In genomic region chr5:132063090-132063911, GRCh38 we compare ENCODE assay signal across 8 cellular contexts. TPM values are rescaled to one million over a fixed set of nuclear protein-coding genes. Genes with fewer than 3 reads are reported as not detected.
DNase-seq lines count a peak whose midpoint lies in the region; ATAC-seq and TF ChIP-seq lines count a peak whose summit lies in the region.

No MANE protein-coding gene starts in this region.

- TF ChIP-seq CTCF in AG04449 (IDR thresholded peaks at IDR 0.05; ENCODE audit: insufficient read depth, low read length, missing control alignments) (peak; percentile 97), GM13976 (IDR thresholded peaks at IDR 0.05; ENCODE audit: borderline replicate concordance, control extremely low read depth, extremely low read depth, insufficient read depth, missing control alignments) (peak; percentile 94), PC-3 (conservative IDR thresholded peaks at IDR 0.05; ENCODE audit: low read depth, low read length) (peak; percentile 87), fibroblast of mammary gland (conservative IDR thresholded peaks at IDR 0.05; ENCODE audit: control insufficient read depth, insufficient read depth, low read depth, low read length) (peak; percentile 96), neural crest cell (conservative IDR thresholded peaks at IDR 0.05) (peak; percentile 87)

- H3K9me2 ChIP-seq in PC-3 (replicated peaks; ENCODE audit: low read length) = no peaks in the 10 kb centered on the region

- H3K4me3 ChIP-seq in AG04449 (ENCODE audit: low read depth, low read length) = no peak overlapping the region
- no peak overlapping the region for H3K4me3 ChIP-seq in PC-3 (ENCODE audit: low read length)
- no peak overlapping the region for H3K4me3 ChIP-seq in fibroblast of mammary gland (ENCODE audit: control insufficient read depth, low read depth, low read length)

- H3K36me3 ChIP-seq in PC-3 (ENCODE audit: low read depth, low read length) = no peaks in the 10 kb centered on the region

- H3K4me1 Mint-ChIP-seq in neural crest cell = peaks cover 4% of the 10 kb centered on the region

- H4K20me1 ChIP-seq in PC-3 (ENCODE audit: low read length) = no peaks in the 10 kb centered on the region

- H3K27ac ChIP-seq in PC-3 (ENCODE audit: low read length) = no peak overlapping the region

- no peaks in the 10 kb centered on the region for H3K9me3 Mint-ChIP-seq in neural crest cell

- H3K27me3 ChIP-seq in PC-3 (ENCODE audit: low read length) = no peaks in the 10 kb centered on the region

- H3F3A ChIP-seq in PC-3 (ENCODE audit: low read length, unreplicated experiment) = no peaks in the 10 kb centered on the region

- BruUV-seq in PC-3 (replicated peaks; lab: Mats Ljungman, UMichigan) = no TSS peak

- intact Hi-C loops in PC-3 (cut with micrococcal nuclease) = loop anchor here (5.0 kb wide), 1 partner anchor 641 kb away; no protein-coding TSS in a partner anchor

- no peaks in the 10 kb centered on the region for H3K36me3 Mint-ChIP-seq in neural crest cell (ENCODE audit: low read depth)

- no peak overlapping the region for H2AFZ ChIP-seq in PC-3 (ENCODE audit: low read length)

- ATAC-seq in HG03103 (IDR thresholded peaks at IDR 0.05; ENCODE audit: low read depth, unreplicated experiment) (peak; percentile 51), PC-3 (peak; percentile 49)

- no peak overlapping the region for H3K4me3 Mint-ChIP-seq in neural crest cell

- peaks cover 9% of the 10 kb centered on the region for H3K4me1 ChIP-seq in PC-3 (ENCODE audit: insufficient read depth, low read length)

- no peaks in the 10 kb centered on the region for H3K9me3 ChIP-seq in PC-3 (ENCODE audit: low read length)

- no peak overlapping the region for H3K9ac ChIP-seq in PC-3 (ENCODE audit: low read length)

- H3K79me2 ChIP-seq in PC-3 (ENCODE audit: low read length) = no peaks in the 10 kb centered on the region

- CTCF ChIA-PET in AG04449 (lab: Yijun Ruan, JAX) = interaction anchor here (0.6 to 9.3 kb wide), 50 partner anchors 9 to 1192 kb away, joined by 3 to 111 read pairs (median 5); partner anchors contain the start of genes CSF2 and FNIP1
- CTCF ChIA-PET in PC-3 (lab: Charles Lee) = no interaction called here

- DNase-seq in AG04449 (ENCODE audit: low read depth, low spot score) = no peak
- peak; percentile 82 for DNase-seq in GM13976 (ENCODE audit: low spot score)
- peak; percentile 64 for DNase-seq in PC-3
- DNase-seq in activated T-cell treated with anti-CD3 and anti-CD28 coated beads, Interleukin-2, amount 50 U/mL, for 1 hour = peak; percentile 83
- peak; percentile 71 for DNase-seq in fibroblast of mammary gland (ENCODE audit: low read depth)
- DNase-seq in neural crest cell (ENCODE audit: low read depth, low spot score) = peak; percentile 89
- peak; percentile 79 for DNase-seq in superior temporal gyrus (ENCODE audit: extremely low spot score)

- no peak overlapping the region for H3K4me2 ChIP-seq in PC-3 (ENCODE audit: low read length)

- POLR2A ChIA-PET in AG04449 (lab: Yijun Ruan, JAX) (no interaction called here), PC-3 (lab: Charles Lee; ENCODE audit: unreplicated experiment) (no interaction called here)

- in situ Hi-C loops in GM13976 (cut with MboI; ENCODE audit: low sequenced_read_pairs, unreplicated experiment) = no loop called here

- H3K27me3 Mint-ChIP-seq in neural crest cell (ENCODE audit: low read depth) = no peaks in the 10 kb centered on the region

- no peak overlapping the region for H3K27ac Mint-ChIP-seq in neural crest cell (ENCODE audit: unreplicated experiment)

RNA-seq across cellular contexts. Expression of gene IL3, which starts 2.8 kb away (rescaled TPM):
- total RNA-seq in PC-3 (2014; rRNA removed) (not detected in 2 replicates), neural crest cell (not detected in 2 replicates)

RNA-seq across cellular contexts. Expression of gene CSF2, which starts 10.3 kb away (rescaled TPM):
- 69.9 and 93.6 TPM in 2 replicates for total RNA-seq in PC-3 (2014; rRNA removed)
- total RNA-seq in neural crest cell = not detected in 2 replicates

RNA-seq across cellular contexts. Expression of gene ACSL6, which starts 51.8 kb away (rescaled TPM):
- total RNA-seq in PC-3 (2014; rRNA removed) (0.15 and 0.35 TPM in 2 replicates), neural crest cell (0.84 and 1.7 TPM in 2 replicates)

Comparison
In these comparisons a context has a peak if more than half of its experiments do, and no peak if none do; other contexts are left out.
1. RNA of gene CSF2, which starts 10.3 kb away (total RNA-seq): 69.9 to 93.6 TPM in PC-3; not detected in neural crest cell; every median in the first group is over 10 times any median in the second.
2. Peak in every context shown above with its lines, with median percentiles within 50 percentile points of each other: CTCF ChIP-seq.